Comparison of ENCODE assay signal across 25 cellular contexts in the genomic region with DNA sequence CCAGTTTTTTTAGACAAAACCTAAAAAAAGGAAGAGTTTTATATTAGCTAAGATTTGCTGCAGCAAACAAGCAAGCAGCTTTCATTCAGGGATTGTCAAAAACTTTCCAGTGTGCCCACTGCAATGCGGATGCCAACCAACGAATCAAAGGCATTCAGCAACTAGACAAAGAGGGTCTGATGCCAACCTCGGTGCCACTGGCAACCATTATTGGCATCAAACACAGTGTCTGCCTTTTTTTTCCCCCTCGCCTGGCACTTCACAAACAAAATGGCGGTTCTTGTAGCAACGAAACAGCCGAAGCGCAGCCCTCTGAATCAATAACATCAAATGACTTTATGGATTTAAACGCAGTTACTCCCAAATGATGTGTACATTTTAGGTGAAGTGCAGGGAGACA. TPM values are rescaled to one million over a fixed set of nuclear protein-coding genes. Genes with fewer than 3 reads are reported as not detected.
DNase-seq lines count a peak whose midpoint lies in the region; ATAC-seq lines count a peak whose summit lies in the region.
"Had no signal": no experiment of that assay in that cellular context is flagged by ENCODE, and none has a peak within 500 bp of the region (broad histone marks: within the 10 kb centered on the region; RNA-seq: fewer than 3 reads in every experiment).

No MANE protein-coding gene starts in this region.

- H3K27ac ChIP-seq in caudate nucleus (ENCODE audit: low read depth, low read length), result peak overlapping the region; percentile 88
- H3K27ac ChIP-seq in substantia nigra (ENCODE audit: low read depth, low read length, poor library complexity, severe bottlenecking), result peak overlapping the region; percentile 84
- H3K27ac ChIP-seq: BLaER1, prostate gland, SJSA1, testis had no signal

- ATAC-seq in Right ventricle myocardium superior (ENCODE audit: poor library complexity) (no peak), left cardiac atrium (no peak), HG03354 (IDR thresholded peaks at IDR 0.05; ENCODE audit: poor library complexity, severe bottlenecking, unreplicated experiment) (no peak), HG03039 (IDR thresholded peaks at IDR 0.05; ENCODE audit: unreplicated experiment) (no peak)
- ATAC-seq: natural killer cell treated with Interleukin-12 subunit alpha and Interleukin-12 subunit beta and Interleukin-15 and Interleukin-18, amount 100 ng/mL, for 72 hours; Panc1 had no signal

- DNase-seq in Right ventricle myocardium superior (peak; percentile 40), left cardiac atrium (no peak), caudate nucleus (lab: John Stamatoyannopoulos, UW) (peak in 51 of 61 donors; percentile 24 to 95 (median 80)), middle frontal gyrus (ENCODE audit: extremely low spot score, low spot score) (peak; percentile 80), substantia nigra (lab: John Stamatoyannopoulos, UW) (peak in 36 of 49 donors; percentile 28 to 90 (median 76)), epidermal melanocyte (ENCODE audit: insufficient read length, low spot score) (no peak)
- DNase-seq: activated CD4-positive, alpha-beta T cell treated with anti-CD3 and anti-CD28 coated beads for 4 hours; EL; HFFc6; kidney; mesenchymal stem cell; MM.1S; NCI-H1694; NCI-H226; NK-92 treated with Interleukin-12 subunit alpha and Interleukin-12 subunit beta, amount 100 ng/mL, for 24 hours; testis had no signal

- intact Hi-C loops in Right ventricle myocardium superior (cut with DNase I), result no loop called here
- intact Hi-C loops in left cardiac atrium (cut with DNase I), result loop anchor here in 1 of 2 donors (10.0 kb wide), 2 partner anchors 49 to 89 kb away; no protein-coding TSS in a partner anchor

RNA-seq across cellular contexts. Expression of a gene that starts 10.4 kb away (rescaled TPM):
- total RNA-seq in Right ventricle myocardium superior, result 104 TPM
- 100 to 1,000 TPM; 110 to 118 TPM for total RNA-seq in left cardiac atrium
- total RNA-seq: activated T-helper 1 cell treated with anti-CD3 and anti-CD28 coated beads, Interleukin-12 subunit alpha, Interleukin-12 subunit beta, Interleukin-2, Interleukin-4 antibody, amounts not matched to agents 30 ng/mL and 10 ng/mL and 1 ng/mL, durations not matched to agents 14 hours and 24 hours and 36 hours; natural killer cell treated with Interleukin-12 subunit alpha and Interleukin-12 subunit beta and Interleukin-15 and Interleukin-18, amount 100 ng/mL, for 72 hours; T-helper 1 cell treated with Interleukin-12 subunit alpha and Interleukin-12 subunit beta and Interleukin-4 antibody, amounts not matched to agents 30 ng/mL and 1 ng/mL, for 36 hours had no signal

Comparison
In these comparisons a context has a peak if more than half of its experiments do, and no peak if none do; other contexts are left out.
1. DNase-seq: peak in Right ventricle myocardium superior (single experiment), caudate nucleus (51 of 61), middle frontal gyrus (single experiment) and substantia nigra (36 of 49); none in left cardiac atrium (single experiment) and epidermal melanocyte (single experiment).